ENCODE assay signal across 18 cellular contexts in genomic region chr13:66534561-66534960, GRCh38.
A peak's percentile ranks its signal among the peaks of the same experiment; 100 is the strongest.
DNase-seq lines count a peak whose midpoint lies in the region; ATAC-seq, FAIRE-seq and TF ChIP-seq lines count a peak whose summit lies in the region.
"Had no signal": no experiment of that assay in that cellular context is flagged by ENCODE, and none has a peak within 500 bp of the region (broad histone marks: within the 10 kb centered on the region; RNA-seq: fewer than 3 reads in every experiment).

No MANE protein-coding gene starts in this region.

- H3K36me3 ChIP-seq in IMR-90 (ENCODE audit: control insufficient read depth, insufficient read depth, low read length) (no peaks in the 10 kb centered on the region), astrocyte (ENCODE audit: insufficient read depth, low read length) (no peaks in the 10 kb centered on the region), kidney (ENCODE audit: control insufficient read depth in 1 of 2, insufficient read depth in 2 of 2, low read length in 2 of 2) (no peaks in the 10 kb centered on the region)

- H3K9ac ChIP-seq in IMR-90 (ENCODE audit: low read depth, low read length) (no peak overlapping the region), astrocyte (ENCODE audit: low read length) (no peak overlapping the region), kidney (ENCODE audit: low read length in 2 of 2) (no peak overlapping the region)
- H3K9ac ChIP-seq: GM23248 had no signal

- H3K27me3 ChIP-seq in IMR-90 (ENCODE audit: control insufficient read depth, insufficient read depth, low read length) (no peaks in the 10 kb centered on the region), astrocyte (ENCODE audit: insufficient read depth, low read length) (no peaks in the 10 kb centered on the region)

- H3K36me3 Mint-ChIP-seq in astrocyte (ENCODE audit: low read depth, unreplicated experiment), result no peaks in the 10 kb centered on the region

- H3K9me3 ChIP-seq in IMR-90 (ENCODE audit: control insufficient read depth, insufficient read depth, low read length) (peaks cover 2% of the 10 kb centered on the region; the same call in 1 of the 2 replicates), astrocyte (ENCODE audit: insufficient read depth, low read depth, low read length) (no peaks in the 10 kb centered on the region), kidney (ENCODE audit: control insufficient read depth in 1 of 2, low read length in 2 of 2) (no peaks in the 10 kb centered on the region)

- H3K79me2 ChIP-seq in astrocyte (ENCODE audit: insufficient read depth, low read length), result no peaks in the 10 kb centered on the region

- peak overlapping the region; percentile 96; the same call in 1 of the 2 replicates for H2BK20ac ChIP-seq in IMR-90 (ENCODE audit: low read depth, low read length)

- H3K27ac ChIP-seq in IMR-90 (ENCODE audit: insufficient read depth, low read length) (peak overlapping the region; percentile 58; the same call in 1 of the 2 replicates), astrocyte (ENCODE audit: low read depth, low read length) (peak overlapping the region; percentile 2), kidney (ENCODE audit: low read depth in 2 of 2, low read length in 2 of 2) (no peak overlapping the region), RWPE1 (no peak overlapping the region)
- H3K27ac ChIP-seq: GM23248, SK-N-MC had no signal

- ATAC-seq in IMR-90 (ENCODE audit: low read depth) (peak; percentile 79), GM18909 (IDR thresholded peaks at IDR 0.05; ENCODE audit: poor library complexity, unreplicated experiment) (no peak)
- ATAC-seq: GM12878 had no signal

- peak overlapping the region; percentile 68; the same call in 1 of the 2 replicates for H3K4ac ChIP-seq in IMR-90 (ENCODE audit: low read depth, low read length)

- H4K20me1 ChIP-seq in IMR-90 (ENCODE audit: insufficient read depth, low read length) (no peaks in the 10 kb centered on the region), astrocyte (ENCODE audit: insufficient read depth, low read length) (no peaks in the 10 kb centered on the region)

- no peak overlapping the region for H2BK15ac ChIP-seq in IMR-90 (ENCODE audit: low read depth, low read length)

- H3K27ac Mint-ChIP-seq in astrocyte (ENCODE audit: unreplicated experiment), result no peak overlapping the region

- H3K9me3 Mint-ChIP-seq in astrocyte (ENCODE audit: unreplicated experiment), result no peaks in the 10 kb centered on the region

- H4K5ac ChIP-seq in IMR-90 (ENCODE audit: low read depth, low read length), result peak overlapping the region; percentile 60; the same call in 1 of the 2 replicates

- intact Hi-C loops in IMR-90 (cut with micrococcal nuclease), result no loop called here
- intact Hi-C loops in kidney (cut with DNase I), result no loop called here

- no TSS peak for BruUV-seq in IMR-90 (replicated peaks; lab: Mats Ljungman, UMichigan)

- TF ChIP-seq RAD21 in IMR-90 (IDR thresholded peaks at IDR 0.05; ENCODE audit: low read length), result no peak

- H4K91ac ChIP-seq in IMR-90 (ENCODE audit: insufficient read depth, low read depth, low read length), result peak overlapping the region; percentile 43; the same call in 1 of the 2 replicates

- H3K4me3 Mint-ChIP-seq in astrocyte (ENCODE audit: unreplicated experiment), result no peak overlapping the region

- FAIRE-seq in astrocyte (lab: Jason Lieb, UNC), result no peak
- no peak for FAIRE-seq in kidney (lab: Jason Lieb, UNC)
- FAIRE-seq: GM12878 had no signal

- H3K9me1 ChIP-seq in IMR-90 (ENCODE audit: insufficient read depth, low read length), result no peaks in the 10 kb centered on the region

- H4K8ac ChIP-seq in IMR-90 (ENCODE audit: low read depth in 2 of 2, low read length in 2 of 2), result peak overlapping the region in 1 of 2 experiments; percentile 68; a peak in 2 of 4 replicates

- H3K4me2 ChIP-seq in IMR-90 (ENCODE audit: low read depth, low read length), result peak overlapping the region; percentile 74; the same call in 1 of the 2 replicates
- H3K4me2 ChIP-seq in astrocyte (ENCODE audit: low read length), result no peak overlapping the region

- peak overlapping the region; percentile 37; the same call in 1 of the 2 replicates for H2AK5ac ChIP-seq in IMR-90 (ENCODE audit: low read depth, low read length)

- DNase-seq in IMR-90, result peak; percentile 80
- peak; percentile 27 for DNase-seq in astrocyte (ENCODE audit: low read depth)
- DNase-seq in fibroblast of mammary gland (ENCODE audit: low read depth), result peak; percentile 4
- DNase-seq in kidney, result no peak
- no peak for DNase-seq in RWPE1 (ENCODE audit: low spot score)
- no peak for DNase-seq in stimulated activated naive CD4-positive, alpha-beta T cell treated with Interleukin-2 at 50 U/mL for 16 hours (lab: John Stamatoyannopoulos, UW)
- DNase-seq: DMS79 treated with DMSO at 0.1 percent for 48 hours, GDM1, GM23248, NCI-H1105, NCI-H1694, NCI-H2081 treated with DMSO at 0.1 percent for 48 hours, NCI-H748 treated with DMSO at 0.1 percent for 48 hours, OCI-M1, SHP77 had no signal

- POLR2A ChIA-PET in IMR-90 (lab: Charles Lee; ENCODE audit: unreplicated experiment) (no interaction called here), RWPE1 (lab: Yijun Ruan, JAX; ENCODE audit: low non-redundant PET) (no interaction called here)

- H3K56ac ChIP-seq in IMR-90 (ENCODE audit: extremely low read depth, insufficient read depth, low read length), result no peak overlapping the region

- no CpG with 5 or more reads among the region's 2 CpGs for whole genome bisulfite sequencing in IMR-90 (ENCODE audit: extremely low coverage in 2 of 2, insufficient read length in 1 of 2), 2 experiments

- H3K4me3 ChIP-seq in IMR-90 (ENCODE audit: insufficient read depth, low read depth, low read length), result no peak overlapping the region
- no peak overlapping the region for H3K4me3 ChIP-seq in astrocyte (ENCODE audit: insufficient read depth, low read depth, low read length)
- no peak overlapping the region for H3K4me3 ChIP-seq in fibroblast of mammary gland (ENCODE audit: control insufficient read depth, low read depth, low read length)
- H3K4me3 ChIP-seq in kidney (ENCODE audit: low read length in 2 of 2), result no peak overlapping the region
- H3K4me3 ChIP-seq: GM12878, GM23248, SK-N-MC had no signal

- TF ChIP-seq CTCF in IMR-90 (conservative IDR thresholded peaks at IDR 0.05; ENCODE audit: low read depth, low read length) (no peak), astrocyte (IDR thresholded peaks at IDR 0.05; ENCODE audit: insufficient read depth, low read depth, low read length) (no peak), fibroblast of mammary gland (conservative IDR thresholded peaks at IDR 0.05; ENCODE audit: control insufficient read depth, insufficient read depth, low read depth, low read length) (no peak), kidney (IDR thresholded peaks at IDR 0.05; ENCODE audit: borderline replicate concordance, extremely low read depth, insufficient read depth) (no peak), RWPE1 (conservative IDR thresholded peaks at IDR 0.05; ENCODE audit: low read depth) (no peak)

- H3K18ac ChIP-seq in IMR-90 (ENCODE audit: low read depth, low read length), result peak overlapping the region; percentile 95; the same call in 1 of the 2 replicates

- peaks cover 4% of the 10 kb centered on the region for H3K4me1 Mint-ChIP-seq in astrocyte (ENCODE audit: low read depth, unreplicated experiment)

- CTCF ChIA-PET in IMR-90 (lab: Yijun Ruan, JAX) (no interaction called here), RWPE1 (lab: Yijun Ruan, JAX) (no interaction called here)

- H3K23ac ChIP-seq in IMR-90 (ENCODE audit: low read depth, low read length), result peak overlapping the region; percentile 79; the same call in 1 of the 2 replicates

- H3K27me3 Mint-ChIP-seq in astrocyte (ENCODE audit: low read depth, unreplicated experiment), result no peaks in the 10 kb centered on the region

- H2BK5ac ChIP-seq in IMR-90 (ENCODE audit: low read depth, low read length, poor library complexity, severe bottlenecking), result peak overlapping the region; percentile 86

- peak overlapping the region; percentile 85 for H2BK120ac ChIP-seq in IMR-90 (ENCODE audit: low read depth, low read length)

- peaks cover 8% of the 10 kb centered on the region; the same call in 1 of the 2 replicates for H3K4me1 ChIP-seq in IMR-90 (ENCODE audit: control insufficient read depth, insufficient read depth, low read length)
- H3K4me1 ChIP-seq in astrocyte (ENCODE audit: insufficient read depth, low read length), result no peaks in the 10 kb centered on the region
- H3K4me1 ChIP-seq in kidney (ENCODE audit: control insufficient read depth in 1 of 2, insufficient read depth in 1 of 2, low read depth in 1 of 2, low read length in 2 of 2), result no peaks in the 10 kb centered on the region

- H2AK9ac ChIP-seq in IMR-90 (replicated peaks; ENCODE audit: low read depth, low read length, poor library complexity), result no peak overlapping the region

- dilution Hi-C loops in IMR-90 (cut with HindIII; ENCODE audit: low sequenced_read_pairs, unreplicated experiment), result no loop called here

- TF ChIP-seq POLR2A in IMR-90 (IDR thresholded peaks at IDR 0.05; ENCODE audit: low read depth, low read length), result no peak

- H3K14ac ChIP-seq in IMR-90 (replicated peaks; ENCODE audit: low read depth, low read length), result peak overlapping the region; percentile 91

- no peaks in the 10 kb centered on the region for H3K79me1 ChIP-seq in IMR-90 (ENCODE audit: low read depth in 1 of 2, low read length in 2 of 2)

- H2AFZ ChIP-seq in IMR-90 (replicated peaks; ENCODE audit: low read length, poor library complexity) (no peak overlapping the region), astrocyte (ENCODE audit: low read depth, low read length) (no peak overlapping the region)
- H2AFZ ChIP-seq: GM23248 had no signal

- in situ Hi-C loops in IMR-90 (cut with MboI; ENCODE audit: low sequenced_read_pairs), result no loop called here

TF ChIP-seq in IMR-90, 13 proteins besides CTCF, POLR2A, EP300 and RAD21:
- no peak for TF ChIP-seq ELK1 (IDR thresholded peaks at IDR 0.05; ENCODE audit: borderline replicate concordance, low read depth, low read length)
- TF ChIP-seq FOS (IDR thresholded peaks at IDR 0.05; ENCODE audit: low read depth, low read length), result peak; percentile 46

Comparison
In these comparisons a context has a peak if more than half of its experiments do, and no peak if none do; other contexts are left out.
1. DNase-seq: peak in IMR-90 (single experiment), astrocyte (single experiment) and fibroblast of mammary gland (single experiment); none in kidney (single experiment), RWPE1 (single experiment) and stimulated activated naive CD4-positive, alpha-beta T cell treated with Interleukin-2 at 50 U/mL for 16 hours (single experiment).
2. H3K27ac ChIP-seq: peak in IMR-90 (single experiment) and astrocyte (single experiment); none in kidney (0 of 2) and RWPE1 (single experiment).